Comparison of ENCODE assay signal across 20 cellular contexts in the genomic region with DNA sequence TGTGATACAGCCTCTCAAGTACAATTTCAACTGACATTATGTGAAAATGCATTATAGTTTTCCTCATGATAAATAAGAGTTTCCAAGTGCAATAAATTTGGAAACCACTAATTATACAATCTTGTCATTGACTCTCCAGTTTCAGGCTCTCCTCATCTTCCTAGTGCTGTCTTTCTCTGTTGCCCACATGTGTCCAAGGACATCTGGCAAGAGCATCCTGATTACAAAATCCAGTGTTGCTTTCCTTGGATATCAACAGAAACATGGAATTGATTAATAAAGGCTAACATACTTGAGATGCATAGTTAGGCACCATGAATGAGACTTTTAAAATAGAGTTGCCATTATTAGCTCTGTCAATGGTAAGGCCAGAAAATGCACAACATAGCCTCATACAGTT. TPM values are rescaled to one million over a fixed set of nuclear protein-coding genes. Genes with fewer than 3 reads are reported as not detected.
DNase-seq lines count a peak whose midpoint lies in the region; ATAC-seq and TF ChIP-seq lines count a peak whose summit lies in the region.
"Had no signal": no experiment of that assay in that cellular context is flagged by ENCODE, and none has a peak within 500 bp of the region (broad histone marks: within the 10 kb centered on the region; RNA-seq: fewer than 3 reads in every experiment).

No MANE protein-coding gene starts in this region.

- no peak for ATAC-seq in HG03159 (IDR thresholded peaks at IDR 0.05; ENCODE audit: unreplicated experiment)
- no peak for ATAC-seq in activated T-cell treated with anti-CD3 and anti-CD28 coated beads, Interleukin-2, amount 50 U/mL, for 4 hours
- ATAC-seq: A549; CD8-positive, alpha-beta T cell had no signal

- TF ChIP-seq CTCF in fibroblast of mammary gland (conservative IDR thresholded peaks at IDR 0.05; ENCODE audit: control insufficient read depth, insufficient read depth, low read depth, low read length) = no peak

- H3K4me1 Mint-ChIP-seq in activated T-cell treated with anti-CD3 and anti-CD28 coated beads, Interleukin-2, amount 50 U/mL, for 4 hours (ENCODE audit: low read depth) = peaks cover 22% of the 10 kb centered on the region

- no peaks in the 10 kb centered on the region for H3K36me3 Mint-ChIP-seq in activated T-cell treated with anti-CD3 and anti-CD28 coated beads, Interleukin-2, amount 50 U/mL, for 4 hours (ENCODE audit: insufficient read depth)
- H3K36me3 Mint-ChIP-seq: CD4-positive, CD25-positive, alpha-beta regulatory T cell; CD8-positive, alpha-beta T cell had no signal

- DNase-seq in AG20443 (ENCODE audit: low spot score) (peak; percentile 32), GM04504 (ENCODE audit: low read depth) (peak; percentile 57), fibroblast of mammary gland (ENCODE audit: low read depth) (peak; percentile 66), skeletal muscle cell (ENCODE audit: low read depth) (peak; percentile 5), NCI-H446 (lab: John Stamatoyannopoulos, UW) (no peak)
- no peak for DNase-seq in activated T-cell treated with anti-CD3 and anti-CD28 coated beads, Interleukin-2, amount 50 U/mL, for 4 hours
- DNase-seq: 8988T; ACHN; Caco-2; CD4-positive, CD25-positive, alpha-beta regulatory T cell; CD8-positive, alpha-beta T cell; DMS 273 treated with DMSO at 0.1 percent for 48 hours; DND-41; GOT3; HFFc6 had no signal

- no peaks in the 10 kb centered on the region for H3K9me3 Mint-ChIP-seq in activated T-cell treated with anti-CD3 and anti-CD28 coated beads, Interleukin-2, amount 50 U/mL, for 4 hours
- H3K9me3 Mint-ChIP-seq: CD4-positive, CD25-positive, alpha-beta regulatory T cell; CD8-positive, alpha-beta T cell had no signal

- no peak overlapping the region for H3K4me3 Mint-ChIP-seq in activated T-cell treated with anti-CD3 and anti-CD28 coated beads, Interleukin-2, amount 50 U/mL, for 4 hours
- H3K4me3 Mint-ChIP-seq: B cell; CD4-positive, CD25-positive, alpha-beta regulatory T cell; CD8-positive, alpha-beta T cell; HFFc6 had no signal

- no peak overlapping the region for H3K4me3 ChIP-seq in fibroblast of mammary gland (ENCODE audit: control insufficient read depth, low read depth, low read length)
- H3K4me3 ChIP-seq in skeletal muscle cell (ENCODE audit: low read depth, low read length) = no peak overlapping the region
- H3K4me3 ChIP-seq: A549, BLaER1, HAP-1 had no signal

- no peaks in the 10 kb centered on the region for H3K27me3 Mint-ChIP-seq in activated T-cell treated with anti-CD3 and anti-CD28 coated beads, Interleukin-2, amount 50 U/mL, for 4 hours (ENCODE audit: low read depth)

RNA-seq across cellular contexts. Expression of gene MAP10, which starts 15.6 kb away (rescaled TPM):
- total RNA-seq in activated T-cell treated with anti-CD3 and anti-CD28 coated beads, Interleukin-2, amount 50 U/mL, for 4 hours = 1 to 10 TPM in 2 of 3 donors, under 1 TPM in 1; 0.71 to 1.2 (median 1.1) TPM
- total RNA-seq: Caco-2 had no signal

Comparison
In these comparisons a context has a peak if more than half of its experiments do, and no peak if none do; other contexts are left out.
1. DNase-seq: peak in AG20443 (single experiment), GM04504 (single experiment), fibroblast of mammary gland (single experiment) and skeletal muscle cell (single experiment); none in NCI-H446 (0 of 2) and activated T-cell treated with anti-CD3 and anti-CD28 coated beads, Interleukin-2, amount 50 U/mL, for 4 hours (single experiment).